Comparison of ENCODE assay signal across 25 cellular contexts in genomic region chr22:33687464-33687863, GRCh38.
"Had no signal": no experiment of that assay in that cellular context is flagged by ENCODE, and none has a peak within 500 bp of the region (broad histone marks: within the 10 kb centered on the region; RNA-seq: fewer than 3 reads in every experiment).

No MANE protein-coding gene starts in this region.

- FAIRE-seq: islet of Langerhans, kidney, pancreas, urothelium cell line had no signal

- H3K27me3 ChIP-seq: pancreas, right atrium auricular region, right lobe of liver, stomach, suprapubic skin, tibial artery, upper lobe of right lung had no signal

- H3K4me3 ChIP-seq: left ventricle myocardium inferior, lung, pancreas, psoas muscle, right atrium auricular region, right lobe of liver, stomach, suprapubic skin, thoracic aorta, tibial artery, upper lobe of right lung had no signal

- ATAC-seq: natural killer cell treated with Interleukin-12 subunit alpha and Interleukin-12 subunit beta and Interleukin-15 and Interleukin-18, amount 100 ng/mL, for 72 hours; right lobe of liver; stimulated activated naive B cell treated with anti-CD40 and anti-IgM and Interleukin-4, amounts not matched to agents 10 μg/mL and 1 μg/mL and 100 μg/mL, for 72 hours; stimulated activated naive CD8-positive, alpha-beta T cell treated with anti-CD3 and anti-CD28 coated beads, Interleukin-15, Interleukin-2, amounts not matched to agents 100 U/mL and 50 U/mL, for 24 hours; upper lobe of right lung had no signal

- DNase-seq: hippocampal formation; kidney; left ventricle myocardium inferior; mesendoderm; naive B cell; psoas muscle; right lobe of liver; stimulated activated CD4-positive, alpha-beta T cell treated with anti-CD3 and anti-CD28 coated beads, Interleukin-12 subunit alpha, Interleukin-12 subunit beta, amount 100 ng/mL, for 4 hours; stimulated activated CD4-positive, alpha-beta T cell treated with anti-CD3 and anti-CD28 coated beads, Interleukin-15, amount 100 ng/mL, for 24 hours; stimulated activated CD4-positive, alpha-beta T cell treated with anti-CD3 and anti-CD28 coated beads, Interleukin-2, amount 100 ng/mL, for 24 hours; stimulated activated CD4-positive, alpha-beta T cell treated with anti-CD3 and anti-CD28 coated beads, Interleukin-4, amount 100 ng/mL, for 1 hour; stimulated activated naive B cell treated with anti-CD40 and anti-IgM and Interleukin-4, amounts not matched to agents 10 μg/mL and 1 μg/mL and 100 μg/mL, for 72 hours; stimulated activated naive CD8-positive, alpha-beta T cell treated with anti-CD3 and anti-CD28 coated beads, Interleukin-15, Interleukin-2, amounts not matched to agents 100 U/mL and 50 U/mL, for 24 hours; stomach; tibial artery; trophoblast cell; upper lobe of right lung had no signal

- H3K27ac ChIP-seq: left ventricle myocardium inferior, pancreas, psoas muscle, right atrium auricular region, right lobe of liver, stomach, suprapubic skin, thoracic aorta, tibial artery, upper lobe of right lung had no signal
